Comparison of ENCODE assay signal across 8 cellular contexts in the genomic region with DNA sequence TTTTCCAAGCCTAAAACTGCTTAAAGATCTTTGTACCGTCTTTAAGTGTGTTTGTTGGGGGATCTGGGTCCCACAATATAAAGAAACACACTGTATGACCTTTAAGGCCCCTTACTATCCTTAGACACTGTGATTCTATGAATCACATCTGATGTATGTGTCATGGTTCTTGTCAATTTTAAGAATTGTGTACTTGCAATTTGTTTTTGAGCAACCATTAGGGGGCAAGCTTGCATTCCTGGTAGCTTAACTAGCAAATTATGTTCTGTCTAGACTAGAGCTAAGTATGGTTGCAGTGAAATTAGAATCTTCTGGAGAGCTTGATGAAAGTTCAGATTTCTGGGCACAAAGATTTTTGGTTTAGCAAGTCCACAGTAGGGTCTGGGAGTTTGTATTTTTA.
DNase-seq lines count a peak whose midpoint lies in the region; ATAC-seq, FAIRE-seq and TF ChIP-seq lines count a peak whose summit lies in the region.

No MANE protein-coding gene starts in this region.

- H3K4me3 ChIP-seq in AG04450 (ENCODE audit: low read depth, low read length): no peak overlapping the region
- no peak overlapping the region for H3K4me3 ChIP-seq in esophagus squamous epithelium
- H3K4me3 ChIP-seq in smooth muscle cell: no peak overlapping the region

- peaks cover 0 to 8% (median 0%) of the 10 kb centered on the region in 3 donors for H3K4me1 ChIP-seq in esophagus squamous epithelium
- H3K4me1 ChIP-seq in smooth muscle cell (ENCODE audit: low read depth): peaks cover 21% of the 10 kb centered on the region

- no peaks in the 10 kb centered on the region for H4K20me1 ChIP-seq in smooth muscle cell (ENCODE audit: low read depth)

- H3K9ac ChIP-seq in smooth muscle cell (ENCODE audit: low read depth): peak overlapping the region; percentile 32

- POLR2A ChIA-PET in AG04450 (lab: Yijun Ruan, JAX): no interaction called here

- CTCF ChIA-PET in AG04450 (lab: Charles Lee): interaction anchor here (0.5 to 3.1 kb wide), 18 partner anchors 9 to 917 kb away, joined by 3 to 15 read pairs (median 4); no protein-coding TSS in a partner anchor

- TF ChIP-seq POLR2A in GM12891 (IDR thresholded peaks at IDR 0.05; ENCODE audit: low read depth, low read length) (no peak), esophagus squamous epithelium (IDR thresholded peaks at IDR 0.05) (no peak)

- no peaks in the 10 kb centered on the region for H3K79me2 ChIP-seq in smooth muscle cell (ENCODE audit: low read depth)

- H3K27me3 ChIP-seq in AG04450 (ENCODE audit: control insufficient read depth, insufficient read depth, low read length): no peaks in the 10 kb centered on the region
- no peaks in the 10 kb centered on the region for H3K27me3 ChIP-seq in esophagus squamous epithelium
- no peaks in the 10 kb centered on the region for H3K27me3 ChIP-seq in smooth muscle cell (ENCODE audit: low read depth)

- FAIRE-seq in GM12891 (lab: Jason Lieb, UNC): peak; percentile 52

- H3K27ac ChIP-seq in AG04450 (ENCODE audit: low read depth, low read length): no peak overlapping the region
- H3K27ac ChIP-seq in esophagus squamous epithelium: no peak overlapping the region
- peak overlapping the region; percentile 86 for H3K27ac ChIP-seq in smooth muscle cell (ENCODE audit: low read depth)

- H2AFZ ChIP-seq in smooth muscle cell (ENCODE audit: low read depth): no peak overlapping the region

- no peaks in the 10 kb centered on the region for H3F3A ChIP-seq in smooth muscle cell (ENCODE audit: low read depth)

- TF ChIP-seq CTCF in AG04450 (IDR thresholded peaks at IDR 0.05; ENCODE audit: low read depth, low read length) (peak; percentile 80), esophagus squamous epithelium (IDR thresholded peaks at IDR 0.05) (peak; percentile 17 to 69 (median 36)), smooth muscle cell (IDR thresholded peaks at IDR 0.05; ENCODE audit: borderline replicate concordance, insufficient read depth, poor library complexity, severe bottlenecking) (peak; percentile 63)

- ATAC-seq in HG03342 (IDR thresholded peaks at IDR 0.05; ENCODE audit: unreplicated experiment): peak; percentile 81
- no peak for ATAC-seq in GM21367 (IDR thresholded peaks at IDR 0.05; ENCODE audit: unreplicated experiment)

- intact Hi-C loops in esophagus squamous epithelium (cut with DNase I): no loop called here

- H3K4me2 ChIP-seq in smooth muscle cell: peak overlapping the region; percentile 69

- 33 to 50% methylated on average over 1 of the region's 1 CpG for WGBS in esophagus squamous epithelium, 2 donors
- 17% methylated on average over 1 of the region's 1 CpG for WGBS in smooth muscle cell (ENCODE audit: low lambda C conversion rate)

- DNase-seq in AG04450 (ENCODE audit: low read depth, low spot score) (peak; percentile 34), GM12891 (ENCODE audit: insufficient read length, low spot score) (no peak), RKO (ENCODE audit: low spot score) (peak; percentile 87), esophagus squamous epithelium (lab: John Stamatoyannopoulos, UW) (no peak), smooth muscle cell (lab: John Stamatoyannopoulos, UW; ENCODE audit: unreplicated experiment) (no peak)
- no peak for DNase-seq in activated CD4-positive, alpha-beta T cell treated with anti-CD3 and anti-CD28 coated beads for 1 hour

- H3K36me3 ChIP-seq in esophagus squamous epithelium (no peaks in the 10 kb centered on the region), smooth muscle cell (ENCODE audit: low read depth) (peaks cover 6% of the 10 kb centered on the region)

- H3K9me3 ChIP-seq in AG04450 (ENCODE audit: control insufficient read depth, insufficient read depth, low read length) (no peaks in the 10 kb centered on the region), esophagus squamous epithelium (no peaks in the 10 kb centered on the region), smooth muscle cell (replicated peaks; ENCODE audit: low read depth) (no peaks in the 10 kb centered on the region)

TF ChIP-seq in GM12891, 5 proteins besides CTCF, POLR2A, EP300 and RAD21:
- TF ChIP-seq TAF1 (IDR thresholded peaks at IDR 0.05; ENCODE audit: low read depth, low read length) (no peak), SPI1 (IDR thresholded peaks at IDR 0.05; ENCODE audit: low read depth, low read length) (no peak), PAX5 (IDR thresholded peaks at IDR 0.05; ENCODE audit: insufficient read depth, low read length, severe bottlenecking) (no peak), POU2F2 (IDR thresholded peaks at IDR 0.05; ENCODE audit: low read depth, low read length) (no peak), POLR2AphosphoS5 (IDR thresholded peaks at IDR 0.05; ENCODE audit: low read depth, low read length) (no peak)

Comparison
In these comparisons a context has a peak if more than half of its experiments do, and no peak if none do; other contexts are left out.
1. DNase-seq: peak in AG04450 (single experiment) and RKO (single experiment); none in GM12891 (single experiment), esophagus squamous epithelium (single experiment), smooth muscle cell (single experiment) and activated CD4-positive, alpha-beta T cell treated with anti-CD3 and anti-CD28 coated beads for 1 hour (single experiment).
2. Peak in every context shown above with its lines, with median percentiles within 50 percentile points of each other: CTCF ChIP-seq.